Comparison of ENCODE assay signal across 8 cellular contexts in genomic region chr1:94417962-94418663, GRCh38. TPM values are rescaled to one million over a fixed set of nuclear protein-coding genes. Genes with fewer than 3 reads are reported as not detected.
DNase-seq lines count a peak whose midpoint lies in the region; ATAC-seq, FAIRE-seq and TF ChIP-seq lines count a peak whose summit lies in the region.

ABCD3 (plus strand) TSS chr1:94418389; CDS start chr1:94418479, 90 bp downstream.

- TF ChIP-seq EP300 in HepG2 (IDR thresholded peaks at IDR 0.05; ENCODE audit: low read depth in 2 of 2, low read length in 2 of 2) = peak; percentile 65 to 72; a peak in 2 of 4 replicates
- peak; percentile 68 for TF ChIP-seq EP300 in HepG2 (CRISPR knock-in tag; IDR thresholded peaks at IDR 0.05; ENCODE audit: borderline replicate concordance)

- TF ChIP-seq POLR2A in HepG2 (IDR thresholded peaks at IDR 0.05; ENCODE audit: insufficient read depth in 1 of 2, low read depth in 2 of 2, low read length in 2 of 2) = peak; percentile 74 to 88; a peak in 3 of 4 replicates

- H2AFZ ChIP-seq in HepG2 (ENCODE audit: low read length) = peak within 1 kb of the TSS; percentile 74

- DNase-seq in NCI-H748 treated with DMSO at 0.1 percent for 48 hours (lab: John Stamatoyannopoulos, UW) = peak; percentile 88
- DNase-seq in activated CD4-positive, alpha-beta T cell treated with anti-CD3 and anti-CD28 coated beads, Interleukin-2, amount 50 U/mL, for 24 hours (ENCODE audit: low read depth in 1 of 2, low spot score in 1 of 2) = peak; percentile 95 to 97
- peak; percentile 96 for DNase-seq in dedifferentiated amniotic fluid mesenchymal stem cell (ENCODE audit: extremely low spot score)
- DNase-seq in HepG2 (ENCODE audit: low spot score) = peak; percentile 93
- peak; percentile 95 to 96 for DNase-seq in stimulated activated CD4-positive, alpha-beta T cell treated with anti-CD3 and anti-CD28 coated beads, Interleukin-2, amount 100 ng/mL, for 48 hours

- H3K4me1 ChIP-seq in HepG2 (ENCODE audit: insufficient read depth, low read length) = peaks cover 56% of the 10 kb centered on the region

- H4K20me1 ChIP-seq in HepG2 (ENCODE audit: insufficient read depth, low read length) = peaks cover 37% of the 10 kb centered on the region

- no TSS peak for BruUV-seq in HepG2 (replicated peaks; lab: Mats Ljungman, UMichigan)

- TF ChIP-seq CTCF in C4-2B (conservative IDR thresholded peaks at IDR 0.05) = no peak
- TF ChIP-seq CTCF in HepG2 (CRISPR knock-in tag; IDR thresholded peaks at IDR 0.05) = peak; percentile 32

- no peak for FAIRE-seq in HepG2 (lab: Jason Lieb, UNC)

- ATAC-seq in GM19395 (IDR thresholded peaks at IDR 0.05; ENCODE audit: unreplicated experiment) = peak; percentile 95
- peak; percentile 89 for ATAC-seq in HG03558 (IDR thresholded peaks at IDR 0.05; ENCODE audit: extremely low read depth, unreplicated experiment)
- ATAC-seq in HepG2 = peak; percentile 91

- in situ Hi-C loops in HepG2 (cut with HindIII; ENCODE audit: extremely low pct_ligation_motif_present, low pct_unique_long_range_greater_than_20kb) = no loop called here

- POLR2A ChIA-PET in HepG2 (lab: Yijun Ruan, JAX) = interaction anchor here (0.7 to 5.0 kb wide), 16 partner anchors 8 to 572 kb away, joined by 3 to 61 read pairs (median 6); no protein-coding TSS in a partner anchor

- H3K9me3 ChIP-seq in HepG2 (ENCODE audit: low read length) = no peaks in the 10 kb centered on the region

- WGBS in HepG2 (ENCODE audit: low lambda C conversion rate) = under 1% methylated on average over 17 of the region's 85 CpGs

- H3K4me2 ChIP-seq in HepG2 (ENCODE audit: low read depth, low read length) = peak within 1 kb of the TSS; percentile 95

- CTCF ChIA-PET in HepG2 (lab: Yijun Ruan, JAX; ENCODE audit: low intra/inter-chr PET ratio, low total read pairs) = no interaction called here

- peak within 1 kb of the TSS; percentile 93 to 99 (median 95) for H3K4me3 ChIP-seq in HepG2 (replicated peaks in 1 of 3; ENCODE audit: insufficient read depth in 1 of 3, low read depth in 2 of 3, low read length in 3 of 3)

- peak within 1 kb of the TSS; percentile 95 for H3K9ac ChIP-seq in HepG2 (ENCODE audit: insufficient read depth, low read depth, low read length)

- intact Hi-C loops in HepG2 (cut with micrococcal nuclease; ENCODE audit: unreplicated experiment) = loop anchor here (1.0 kb wide), 1 partner anchor 34 kb away; no protein-coding TSS in a partner anchor

- peaks cover 49% of the 10 kb centered on the region for H3K79me2 ChIP-seq in HepG2 (ENCODE audit: insufficient read depth, low read length)

- peak; percentile 35 for TF ChIP-seq RAD21 in HepG2 (CRISPR knock-in tag; IDR thresholded peaks at IDR 0.05)

- H3K27ac ChIP-seq in C4-2B (peak within 1 kb of the TSS; percentile 82), HepG2 (ENCODE audit: extremely low read length, insufficient read depth, low read length) (peak within 1 kb of the TSS; percentile 99)

- H3K36me3 ChIP-seq in HepG2 (replicated peaks in 1 of 2; ENCODE audit: control insufficient read depth in 1 of 2, insufficient read depth in 2 of 2, low read length in 2 of 2) = no peaks in the 10 kb centered on the region

- no peaks in the 10 kb centered on the region; a peak in 1 of 5 replicates for H3K27me3 ChIP-seq in HepG2 (ENCODE audit: control insufficient read depth in 1 of 2, insufficient read depth in 2 of 2, low read length in 2 of 2)

TF ChIP-seq in HepG2, 621 proteins besides CTCF, POLR2A, EP300 and RAD21 (continues in another document):
- TF ChIP-seq ATF1 (CRISPR knock-in tag; IDR thresholded peaks at IDR 0.05) (no peak), ZNF382 (CRISPR knock-in tag; IDR thresholded peaks at IDR 0.05; ENCODE audit: borderline replicate concordance) (no peak), ZNF501 (CRISPR knock-in tag; IDR thresholded peaks at IDR 0.05) (0 out of 2 replicates have a peak, but pooled peaks have one; percentile 35), ATF2 (CRISPR knock-in tag; IDR thresholded peaks at IDR 0.05) (peak; percentile 58), NCOR1 (IDR thresholded peaks at IDR 0.05; ENCODE audit: borderline replicate concordance, low read length) (peak; percentile 55; the same call in 1 of the 2 replicates), ZNF597 (CRISPR knock-in tag; IDR thresholded peaks at IDR 0.05) (no peak), ZNF17 (CRISPR knock-in tag; IDR thresholded peaks at IDR 0.05) (no peak), TSC22D2 (CRISPR knock-in tag; IDR thresholded peaks at IDR 0.05; ENCODE audit: borderline replicate concordance) (peak; percentile 73; the same call in 1 of the 2 replicates), ZZZ3 (CRISPR knock-in tag; IDR thresholded peaks at IDR 0.05; ENCODE audit: borderline replicate concordance) (no peak; the same call in 1 of the 2 replicates), ZNF484 (CRISPR knock-in tag; IDR thresholded peaks at IDR 0.05; ENCODE audit: borderline replicate concordance, low read depth) (no peak), ZMYM3 (CRISPR knock-in tag; IDR thresholded peaks at IDR 0.05) (no peak; the same call in 1 of the 2 replicates), SSRP1 (CRISPR knock-in tag; IDR thresholded peaks at IDR 0.05) (0 out of 2 replicates have a peak, but pooled peaks have one; percentile 6), GATA4 (IDR thresholded peaks at IDR 0.05; ENCODE audit: borderline replicate concordance, low read depth) (no peak), CAMTA2 (CRISPR knock-in tag; IDR thresholded peaks at IDR 0.05; ENCODE audit: borderline replicate concordance) (peak; percentile 94; the same call in 1 of the 2 replicates), REXO4 (CRISPR knock-in tag; IDR thresholded peaks at IDR 0.05; ENCODE audit: borderline replicate concordance) (no peak), ZBTB8A (CRISPR knock-in tag; IDR thresholded peaks at IDR 0.05; ENCODE audit: borderline replicate concordance, low read depth) (no peak), ZNF841 (CRISPR knock-in tag; IDR thresholded peaks at IDR 0.05; ENCODE audit: borderline replicate concordance) (no peak)
- TF ChIP-seq, protein P1, sequence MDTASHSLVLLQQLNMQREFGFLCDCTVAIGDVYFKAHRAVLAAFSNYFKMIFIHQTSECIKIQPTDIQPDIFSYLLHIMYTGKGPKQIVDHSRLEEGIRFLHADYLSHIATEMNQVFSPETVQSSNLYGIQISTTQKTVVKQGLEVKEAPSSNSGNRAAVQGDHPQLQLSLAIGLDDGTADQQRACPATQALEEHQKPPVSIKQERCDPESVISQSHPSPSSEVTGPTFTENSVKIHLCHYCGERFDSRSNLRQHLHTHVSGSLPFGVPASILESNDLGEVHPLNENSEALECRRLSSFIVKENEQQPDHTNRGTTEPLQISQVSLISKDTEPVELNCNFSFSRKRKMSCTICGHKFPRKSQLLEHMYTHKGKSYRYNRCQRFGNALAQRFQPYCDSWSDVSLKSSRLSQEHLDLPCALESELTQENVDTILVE (CRISPR knock-in tag; IDR thresholded peaks at IDR 0.05) = no peak

RNA-seq across cellular contexts. Expression of gene ABCD3, which starts in this region (rescaled TPM):
- 166 and 190 TPM in 2 replicates for total RNA-seq in HepG2 (2016; rRNA removed; fragmentation: Illumina TruSeq; extraction: Trizol)
- 66.2 and 84.8 TPM in 2 replicates for total RNA-seq in HepG2 (2016; cell fraction: cytosol; rRNA removed; fragmentation: Illumina TruSeq; extraction: Trizol; ENCODE audit: low read depth)
- total RNA-seq in HepG2 (2016; cell fraction: insoluble cytoplasmic fraction; rRNA removed; fragmentation: Illumina TruSeq; extraction: Trizol) = 168 and 184 TPM in 2 replicates
- total RNA-seq in HepG2 (2016; cell fraction: membrane; rRNA removed; fragmentation: Illumina TruSeq; extraction: Trizol) = 66.9 and 77.6 TPM in 2 replicates
- total RNA-seq in HepG2 (2016; cell fraction: nucleus; rRNA removed; fragmentation: Illumina TruSeq; extraction: Trizol) = 154 and 164 TPM in 2 replicates
- 22.4 and 27.5 TPM in 2 replicates for polyA plus RNA-seq in HepG2 (2011; rRNA removed)
- polyA plus RNA-seq in HepG2 (2011; cell fraction: cytosol; rRNA removed) = 8.7 and 15.2 TPM in 2 replicates
- polyA plus RNA-seq in HepG2 (2011; cell fraction: nucleus; rRNA removed) = 24.3 and 26.2 TPM in 2 replicates
- 41.7 and 57.2 TPM in 2 replicates for polyA plus RNA-seq in HepG2 (2012)
- 8.6 and 8.9 TPM in 2 replicates for polyA plus RNA-seq in HepG2 (2016; cell fraction: cytosol; fragmentation: Illumina TruSeq; extraction: Trizol; ENCODE audit: low read depth)
- polyA plus RNA-seq in HepG2 (2016; cell fraction: insoluble cytoplasmic fraction; fragmentation: Illumina TruSeq; extraction: Trizol; ENCODE audit: low read depth) = 123 and 132 TPM in 2 replicates
- polyA plus RNA-seq in HepG2 (2016; cell fraction: membrane; fragmentation: Illumina TruSeq; extraction: Trizol; ENCODE audit: low read depth) = 19.5 and 20.3 TPM in 2 replicates
- 156 TPM in 2 replicates for polyA plus RNA-seq in HepG2 (2016; cell fraction: nucleus; fragmentation: Illumina TruSeq; extraction: Trizol; ENCODE audit: insufficient read depth, low read depth)
- polyA minus RNA-seq in HepG2 (2011; rRNA and poly(A)+ RNA removed; ENCODE audit: low replicate concordance) = 16.6 and 17.0 TPM in 2 replicates
- 39.1 and 39.2 TPM in 2 replicates for polyA minus RNA-seq in HepG2 (2011; cell fraction: cytosol; rRNA and poly(A)+ RNA removed)
- polyA minus RNA-seq in HepG2 (2011; cell fraction: nucleus; rRNA and poly(A)+ RNA removed) = 124 and 125 TPM in 2 replicates

Comparison
In these comparisons a context has a peak if more than half of its experiments do, and no peak if none do; other contexts are left out.
1. Peak in every context shown above with its lines: DNase-seq, ATAC-seq, H3K4me3 ChIP-seq and H3K27ac ChIP-seq.